Comparison of ENCODE assay signal across 24 cellular contexts in the genomic region with DNA sequence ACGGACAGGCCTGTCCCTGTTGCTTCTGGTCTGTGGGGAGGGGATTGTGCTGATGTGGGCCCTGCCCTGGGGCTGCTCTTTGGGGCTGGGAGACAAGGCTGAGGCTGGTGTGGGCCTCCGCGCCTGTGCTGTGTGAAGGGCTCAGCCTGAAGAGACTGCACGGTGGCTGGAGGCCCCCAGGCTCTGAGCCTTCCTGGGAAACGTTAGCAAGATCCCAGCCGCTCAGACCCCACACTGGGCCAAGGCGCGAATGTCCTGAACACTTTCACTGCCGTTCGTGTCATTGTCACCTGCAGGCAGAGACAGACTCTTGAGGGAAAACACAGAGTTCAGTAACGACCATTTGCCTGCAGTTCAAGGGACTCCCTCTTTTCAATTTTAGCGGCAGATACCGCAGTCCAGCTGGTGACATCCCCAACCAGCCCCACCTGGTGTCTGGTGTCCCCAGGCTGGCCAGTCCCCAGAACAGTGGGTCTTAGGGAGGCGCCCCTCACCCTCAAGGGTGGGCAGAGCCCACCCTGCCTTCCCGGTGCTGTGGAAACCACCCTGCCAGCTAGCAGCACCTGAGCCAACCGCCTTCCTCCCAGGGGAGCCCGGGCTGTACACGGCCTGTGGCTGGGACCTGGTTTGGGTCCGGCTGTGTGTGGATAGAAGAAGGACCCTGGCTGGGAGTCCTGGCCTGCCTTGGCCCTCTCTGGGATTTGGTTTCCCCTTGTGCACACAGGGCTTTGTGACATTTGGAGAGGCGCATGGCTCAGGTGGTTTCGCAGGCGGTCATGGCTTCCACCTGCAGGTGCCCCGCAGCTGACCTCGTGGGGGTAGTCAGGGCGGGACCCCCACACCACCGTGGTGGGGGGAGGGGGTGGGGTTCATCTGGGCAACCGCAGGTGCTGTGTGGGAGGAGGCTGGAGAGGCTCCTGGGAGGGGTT. TPM values are rescaled to one million over a fixed set of nuclear protein-coding genes. Genes with fewer than 3 reads are reported as not detected.
DNase-seq lines count a peak whose midpoint lies in the region; ATAC-seq, FAIRE-seq and TF ChIP-seq lines count a peak whose summit lies in the region.
"Had no signal": no experiment of that assay in that cellular context is flagged by ENCODE, and none has a peak within 500 bp of the region (broad histone marks: within the 10 kb centered on the region; RNA-seq: fewer than 3 reads in every experiment).

No MANE protein-coding gene starts in this region.

- H3K4me1 ChIP-seq in right cardiac atrium (ENCODE audit: control insufficient read depth, insufficient read depth, low read length) (no peaks in the 10 kb centered on the region), thyroid gland (peaks cover 0 to 6% of the 10 kb centered on the region in 2 donors)
- H3K4me1 ChIP-seq: adrenal gland, foreskin keratinocyte had no signal

- intact Hi-C loops in right cardiac atrium (cut with DNase I) (no loop called here), left ventricle myocardium superior (cut with micrococcal nuclease) (no loop called here), thyroid gland (cut with DNase I) (no loop called here)

- no peaks in the 10 kb centered on the region for H3K9me3 Mint-ChIP-seq in memory B cell
- H3K9me3 Mint-ChIP-seq: activated T-helper 1 cell treated with anti-CD3 and anti-CD28 coated beads, Interleukin-12 subunit alpha, Interleukin-12 subunit beta, Interleukin-2, Interleukin-4 antibody, amounts not matched to agents 30 ng/mL and 10 ng/mL and 1 ng/mL, durations not matched to agents 14 hours and 24 hours and 36 hours; naive thymus-derived CD8-positive, alpha-beta T cell had no signal

- H3K36me3 Mint-ChIP-seq in memory B cell: no peaks in the 10 kb centered on the region
- H3K36me3 Mint-ChIP-seq: naive thymus-derived CD8-positive, alpha-beta T cell had no signal

- H3K9me3 ChIP-seq in right cardiac atrium (ENCODE audit: control insufficient read depth, low read length) (no peaks in the 10 kb centered on the region), SK-N-MC (ENCODE audit: low read depth, low read length) (no peaks in the 10 kb centered on the region), thyroid gland (no peaks in the 10 kb centered on the region)
- H3K9me3 ChIP-seq: adrenal gland, esophagus muscularis mucosa, stomach, vagina had no signal

- no peak for TF ChIP-seq CTCF in thyroid gland (IDR thresholded peaks at IDR 0.05)

- no peak overlapping the region for H3K27ac Mint-ChIP-seq in memory B cell
- H3K27ac Mint-ChIP-seq: activated T-helper 1 cell treated with anti-CD3 and anti-CD28 coated beads, Interleukin-12 subunit alpha, Interleukin-12 subunit beta, Interleukin-2, Interleukin-4 antibody, amounts not matched to agents 30 ng/mL and 10 ng/mL and 1 ng/mL, durations not matched to agents 14 hours and 24 hours and 36 hours; naive thymus-derived CD8-positive, alpha-beta T cell had no signal

- H3K4me3 ChIP-seq in right cardiac atrium (ENCODE audit: low read length) (no peak overlapping the region), SK-N-MC (no peak overlapping the region), thyroid gland (replicated peaks in 1 of 3) (no peak overlapping the region)
- H3K4me3 ChIP-seq: adrenal gland, esophagus muscularis mucosa, smooth muscle cell, stomach, vagina had no signal

- DNase-seq in right cardiac atrium (peak in 2 of 3 donors; percentile 33 to 36), left ventricle myocardium superior (no peak), SK-N-MC (ENCODE audit: low read depth, low spot score) (no peak), memory B cell (ENCODE audit: low spot score in 2 of 2) (no peak), thyroid gland (no peak), RCC 7860 (ENCODE audit: low spot score) (no peak), NCI-H2029 (lab: John Stamatoyannopoulos, UW) (no peak)
- DNase-seq: activated CD4-positive, alpha-beta T cell treated with anti-CD3 and anti-CD28 coated beads, Interleukin-2, amount 50 U/mL, for 48 hours; activated naive CD4-positive, alpha-beta T cell treated with Interleukin-2 at 50 U/mL for 16 hours; cerebellar nuclear complex; dermis blood vessel endothelial cell; foreskin keratinocyte; naive thymus-derived CD8-positive, alpha-beta T cell; NCI-H1048; NCI-H446; stomach had no signal

- H3K27me3 ChIP-seq in right cardiac atrium (ENCODE audit: control insufficient read depth, insufficient read depth): no peaks in the 10 kb centered on the region
- H3K27me3 ChIP-seq in thyroid gland: no peaks in the 10 kb centered on the region
- H3K27me3 ChIP-seq: vagina had no signal

- H3K4me1 Mint-ChIP-seq in memory B cell: peaks cover 19% of the 10 kb centered on the region

- H3K9ac ChIP-seq in SK-N-MC (ENCODE audit: insufficient read length): no peak overlapping the region

- WGBS in right cardiac atrium: 74% methylated on average over 27 of the region's 27 CpGs
- 84 to 86% methylated on average over 14 to 20 of the region's 27 CpGs for WGBS in thyroid gland, 2 donors

- no peaks in the 10 kb centered on the region; the same call in 1 of the 2 replicates for H3K36me3 ChIP-seq in SK-N-MC (ENCODE audit: insufficient read depth, low read length)
- H3K36me3 ChIP-seq in thyroid gland: no peaks in the 10 kb centered on the region
- H3K36me3 ChIP-seq: adrenal gland, esophagus muscularis mucosa, stomach, vagina had no signal

- TF ChIP-seq POLR2A in thyroid gland (IDR thresholded peaks at IDR 0.05): no peak

- peaks cover 10% of the 10 kb centered on the region for H3K27me3 Mint-ChIP-seq in memory B cell

- no peak overlapping the region for H3K27ac ChIP-seq in right cardiac atrium (ENCODE audit: low read length)
- H3K27ac ChIP-seq in SK-N-MC: peak overlapping the region; percentile 54
- no peak overlapping the region for H3K27ac ChIP-seq in thyroid gland
- H3K27ac ChIP-seq: adrenal gland, esophagus muscularis mucosa, foreskin keratinocyte, RWPE1, stomach, vagina had no signal

- no peak for FAIRE-seq in RCC 7860 (lab: Jason Lieb, UNC)
- FAIRE-seq: keratinocyte had no signal

- ATAC-seq in right cardiac atrium (no peak), left ventricle myocardium superior (no peak), memory B cell (ENCODE audit: low read depth) (peak; percentile 68), esophagus mucosa (no peak)
- ATAC-seq: foreskin keratinocyte; naive thymus-derived CD8-positive, alpha-beta T cell had no signal

- no peak overlapping the region for H3K4me3 Mint-ChIP-seq in memory B cell
- H3K4me3 Mint-ChIP-seq: activated T-helper 1 cell treated with anti-CD3 and anti-CD28 coated beads, Interleukin-12 subunit alpha, Interleukin-12 subunit beta, Interleukin-2, Interleukin-4 antibody, amounts not matched to agents 30 ng/mL and 10 ng/mL and 1 ng/mL, durations not matched to agents 14 hours and 24 hours and 36 hours; naive thymus-derived CD8-positive, alpha-beta T cell had no signal

RNA-seq across cellular contexts. Expression of a gene that starts 5.7 kb away (rescaled TPM):
- total RNA-seq in right cardiac atrium: 1 to 10 TPM in 2 of 4 donors, under 1 TPM in 2; 0.43 to 2.1 (median 1.3) TPM
- 0.68 TPM for polyA plus RNA-seq in right cardiac atrium
- total RNA-seq in left ventricle myocardium superior: 0.40 TPM
- 10 to 100 TPM in 3 of 4 donors, 1 to 10 TPM in 1; 9.0 to 12.1 (median 10.9) TPM for total RNA-seq in thyroid gland
- total RNA-seq in esophagus mucosa: 0.92 TPM
- polyA plus RNA-seq: naive thymus-derived CD8-positive, alpha-beta T cell had no signal

RNA-seq across cellular contexts. Expression of a gene that starts 9.5 kb away (rescaled TPM):
- total RNA-seq in right cardiac atrium (10 to 100 TPM; 16.7 to 23.2 (median 20.7) TPM), left ventricle myocardium superior (23.8 TPM), thyroid gland (10 to 100 TPM; 26.6 to 51.9 (median 31.5) TPM), esophagus mucosa (32.6 TPM)
- 25.5 TPM for polyA plus RNA-seq in right cardiac atrium

RNA-seq across cellular contexts. Expression of a gene that starts 24.6 kb away (rescaled TPM):
- total RNA-seq in right cardiac atrium (10 to 100 TPM; 14.6 to 16.3 (median 15.3) TPM), left ventricle myocardium superior (14.5 TPM), thyroid gland (10 to 100 TPM; 20.7 to 50.6 (median 31.0) TPM), esophagus mucosa (13.3 TPM)
- 17.1 TPM for polyA plus RNA-seq in right cardiac atrium

Comparison
In these comparisons a context has a peak if more than half of its experiments do, and no peak if none do; other contexts are left out.
1. DNase-seq: peak in right cardiac atrium (2 of 3); none in left ventricle myocardium superior (single experiment), SK-N-MC (single experiment), memory B cell (0 of 2), thyroid gland (0 of 2), RCC 7860 (single experiment) and NCI-H2029 (single experiment).